Comparison of ENCODE assay signal across 23 cellular contexts in genomic region chr21:42201615-42202161, GRCh38. TPM values are rescaled to one million over a fixed set of nuclear protein-coding genes. Genes with fewer than 3 reads are reported as not detected.
A peak's percentile ranks its signal among the peaks of the same experiment; 100 is the strongest.
DNase-seq lines count a peak whose midpoint lies in the region; ATAC-seq, FAIRE-seq and TF ChIP-seq lines count a peak whose summit lies in the region.
"Had no signal": no experiment of that assay in that cellular context is flagged by ENCODE, and none has a peak within 500 bp of the region (broad histone marks: within the 10 kb centered on the region; RNA-seq: fewer than 3 reads in every experiment).

No MANE protein-coding gene starts in this region.

- dilution Hi-C loops in keratinocyte (cut with MboI; ENCODE audit: extremely low pct_ligation_motif_present, low sequenced_read_pairs), result no loop called here

- peak overlapping the region; percentile 9 for H3K4me2 ChIP-seq in keratinocyte (ENCODE audit: control insufficient read depth, extremely low read depth, insufficient read depth, low read depth, low read length)

- intact Hi-C loops in CD4-positive, alpha-beta T cell (cut with DNase I, micrococcal nuclease), result loop anchor here in 1 of 2 experiments (1.0 kb wide), 1 partner anchor 57 kb away; no protein-coding TSS in a partner anchor

- H4K20me1 ChIP-seq in keratinocyte (ENCODE audit: control insufficient read depth, extremely low read depth, insufficient read depth, low read length), result no peaks in the 10 kb centered on the region

- H3K36me3 Mint-ChIP-seq in CD4-positive, alpha-beta T cell (ENCODE audit: low read depth), result no peaks in the 10 kb centered on the region
- H3K36me3 Mint-ChIP-seq in T-helper 17 cell (ENCODE audit: low read depth), result no peaks in the 10 kb centered on the region
- no peaks in the 10 kb centered on the region for H3K36me3 Mint-ChIP-seq in activated T-helper 17 cell treated with anti-CD3 and anti-CD28 coated beads, Interleukin-2, amount 50 U/mL, for 72 hours (ENCODE audit: low read depth)

- ATAC-seq in CD4-positive, alpha-beta T cell (ENCODE audit: poor library complexity), result no peak
- ATAC-seq in T-helper 17 cell, result no peak
- ATAC-seq in activated T-helper 17 cell treated with anti-CD3 and anti-CD28 coated beads, Interleukin-2, amount 50 U/mL, for 72 hours (replicated peaks), result no peak
- ATAC-seq: sciatic nerve, SK-N-SH treated with all-trans-retinoic acid at 6 μM for 48 hours had no signal

- H3K9me3 ChIP-seq in CD4-positive, alpha-beta T cell (ENCODE audit: control insufficient read depth, low read length), result no peaks in the 10 kb centered on the region
- H3K9me3 ChIP-seq in T-helper 17 cell (ENCODE audit: control insufficient read depth, low read length, poor library complexity, severe bottlenecking) (no peaks in the 10 kb centered on the region), keratinocyte (ENCODE audit: control insufficient read depth, low read depth, low read length) (no peaks in the 10 kb centered on the region)

- no peaks in the 10 kb centered on the region for H3K27me3 ChIP-seq in CD4-positive, alpha-beta T cell (ENCODE audit: control insufficient read depth, insufficient read depth, low read length)
- H3K27me3 ChIP-seq in keratinocyte (ENCODE audit: control insufficient read depth, extremely low read depth, insufficient read depth, low read length), result no peaks in the 10 kb centered on the region
- H3K27me3 ChIP-seq: brain microvascular endothelial cell had no signal

- no peaks in the 10 kb centered on the region for H3K9me3 Mint-ChIP-seq in CD4-positive, alpha-beta T cell
- H3K9me3 Mint-ChIP-seq in activated T-helper 17 cell treated with anti-CD3 and anti-CD28 coated beads, Interleukin-2, amount 50 U/mL, for 72 hours, result no peaks in the 10 kb centered on the region
- H3K9me3 Mint-ChIP-seq: activated CD4-positive, alpha-beta T cell treated with anti-CD3 and anti-CD28 coated beads, Interleukin-2, amount 10 ng/mL, durations not matched to agents 24 days and 14 days; T-helper 2 cell treated with Interferon-gamma antibody and Interleukin-4, amounts not matched to agents 5 μg/mL and 100 μg/mL, for 36 hours had no signal

- peaks cover 60% of the 10 kb centered on the region for H3K4me1 Mint-ChIP-seq in CD4-positive, alpha-beta T cell (ENCODE audit: low read depth)
- peaks cover 24% of the 10 kb centered on the region for H3K4me1 Mint-ChIP-seq in T-helper 17 cell
- H3K4me1 Mint-ChIP-seq in activated T-helper 17 cell treated with anti-CD3 and anti-CD28 coated beads, Interleukin-2, amount 50 U/mL, for 72 hours, result peaks cover 12% of the 10 kb centered on the region

- H3K9ac ChIP-seq in keratinocyte (ENCODE audit: control insufficient read depth, extremely low read depth, insufficient read depth, low read length), result no peak overlapping the region
- H3K9ac ChIP-seq: GM23248 had no signal

- H3K9me1 ChIP-seq in keratinocyte (ENCODE audit: control insufficient read depth, extremely low read depth, insufficient read depth, low read length), result no peaks in the 10 kb centered on the region

- H3K36me3 ChIP-seq in keratinocyte (ENCODE audit: control insufficient read depth in 2 of 2, extremely low read depth in 1 of 2, insufficient read depth in 2 of 2, low read length in 2 of 2), result no peaks in the 10 kb centered on the region
- H3K36me3 ChIP-seq: brain microvascular endothelial cell had no signal

- no peak for TF ChIP-seq CTCF in CD4-positive, alpha-beta T cell (IDR thresholded peaks at IDR 0.05)
- no peak for TF ChIP-seq CTCF in keratinocyte (optimal IDR thresholded peaks at IDR 0.05 in 1 of 3, IDR thresholded peaks at IDR 0.05 in 1 of 3, conservative IDR thresholded peaks at IDR 0.05 in 1 of 3; ENCODE audit: extremely low read depth in 1 of 3, insufficient read depth in 2 of 3, low read length in 3 of 3)

- no peak overlapping the region for H3K27ac ChIP-seq in CD4-positive, alpha-beta T cell (ENCODE audit: low read depth, low read length)
- H3K27ac ChIP-seq in keratinocyte (ENCODE audit: control insufficient read depth, insufficient read depth, low read length), result no peak overlapping the region
- H3K27ac ChIP-seq: brain microvascular endothelial cell, GM23248, VCaP had no signal

- no peaks in the 10 kb centered on the region for H3K79me2 ChIP-seq in keratinocyte (ENCODE audit: control insufficient read depth, insufficient read depth, low read length)

- H3K27me3 Mint-ChIP-seq in CD4-positive, alpha-beta T cell, result no peaks in the 10 kb centered on the region
- no peaks in the 10 kb centered on the region for H3K27me3 Mint-ChIP-seq in T-helper 17 cell
- H3K27me3 Mint-ChIP-seq in activated T-helper 17 cell treated with anti-CD3 and anti-CD28 coated beads, Interleukin-2, amount 50 U/mL, for 72 hours, result no peaks in the 10 kb centered on the region

- no peak overlapping the region for H3K4me3 ChIP-seq in keratinocyte (ENCODE audit: control insufficient read depth in 2 of 3, extremely low read depth in 1 of 3, insufficient read depth in 2 of 3, low read depth in 1 of 3, low read length in 3 of 3)
- H3K4me3 ChIP-seq: GM23248 had no signal

- H2AFZ ChIP-seq in keratinocyte (ENCODE audit: control insufficient read depth, low read length), result no peak overlapping the region
- H2AFZ ChIP-seq: GM23248 had no signal

- peak; percentile 63 for FAIRE-seq in keratinocyte (lab: Jason Lieb, UNC)

- DNase-seq in AG20443 (ENCODE audit: low spot score), result peak; percentile 4
- DNase-seq in CD4-positive, alpha-beta T cell, result no peak
- no peak for DNase-seq in T-helper 17 cell
- DNase-seq in keratinocyte (ENCODE audit: low read depth, low spot score), result no peak
- DNase-seq in NOMO-1 treated with dmso at 0.1 percent for 144 hours (lab: John Stamatoyannopoulos, UW; ENCODE audit: unreplicated experiment), result no peak
- DNase-seq in NCI-H2171 (lab: John Stamatoyannopoulos, UW), result no peak
- DNase-seq: activated CD4-positive, alpha-beta T cell treated with anti-CD3 and anti-CD28 coated beads, Interleukin-2, amount 10 ng/mL, durations not matched to agents 24 days and 14 days; activated effector memory CD4-positive, alpha-beta T cell treated with Interleukin-2 at 50 U/mL for 16 hours; brain microvascular endothelial cell; DMS79; GM23248; KG1; MV-4-11; NCI-H1694; NCI-H526 treated with DMSO at 0.1 percent for 48 hours; nephron progenitor cell; stimulated activated CD4-positive, alpha-beta T cell treated with anti-CD3 and anti-CD28 coated beads, Interleukin-4, amount 100 ng/mL, for 4 hours had no signal

- H3K4me3 Mint-ChIP-seq in CD4-positive, alpha-beta T cell, result no peak overlapping the region
- no peak overlapping the region for H3K4me3 Mint-ChIP-seq in T-helper 17 cell
- H3K4me3 Mint-ChIP-seq in activated T-helper 17 cell treated with anti-CD3 and anti-CD28 coated beads, Interleukin-2, amount 50 U/mL, for 72 hours, result no peak overlapping the region
- H3K4me3 Mint-ChIP-seq: activated CD4-positive, alpha-beta T cell treated with anti-CD3 and anti-CD28 coated beads, Interleukin-2, amount 10 ng/mL, durations not matched to agents 24 days and 14 days; nephron progenitor cell; T-helper 2 cell treated with Interferon-gamma antibody and Interleukin-4, amounts not matched to agents 5 μg/mL and 100 μg/mL, for 36 hours had no signal

- H3K4me1 ChIP-seq in keratinocyte (ENCODE audit: control insufficient read depth, extremely low read depth, insufficient read depth, low read length), result peaks cover 36% of the 10 kb centered on the region

- POLR2A ChIA-PET in CD4-positive, alpha-beta T cell (lab: Charles Lee), result interaction anchor here (0.9 to 1.4 kb wide), 4 partner anchors 12 to 57 kb away, joined by 3 to 4 read pairs (median 4); no protein-coding TSS in a partner anchor

- CTCF ChIA-PET in CD4-positive, alpha-beta T cell (lab: Charles Lee), result interaction anchor here (1.6 to 1.8 kb wide), 2 partner anchors 38 to 57 kb away, joined by 7 to 8 read pairs; no protein-coding TSS in a partner anchor

- H3K27ac Mint-ChIP-seq in CD4-positive, alpha-beta T cell, result peak overlapping the region; percentile 94
- peak overlapping the region; percentile 39 for H3K27ac Mint-ChIP-seq in T-helper 17 cell
- H3K27ac Mint-ChIP-seq in activated T-helper 17 cell treated with anti-CD3 and anti-CD28 coated beads, Interleukin-2, amount 50 U/mL, for 72 hours, result no peak overlapping the region
- H3K27ac Mint-ChIP-seq: activated CD4-positive, alpha-beta T cell treated with anti-CD3 and anti-CD28 coated beads, Interleukin-2, amount 10 ng/mL, durations not matched to agents 24 days and 14 days; T-helper 2 cell treated with Interferon-gamma antibody and Interleukin-4, amounts not matched to agents 5 μg/mL and 100 μg/mL, for 36 hours had no signal

RNA-seq across cellular contexts. Expression of gene ABCG1, which starts 17.3 kb away (rescaled TPM):
- 100 to 1,000 TPM; 109 to 116 TPM for total RNA-seq in CD4-positive, alpha-beta T cell
- 10 to 100 TPM; 43.4 to 75.0 TPM for total RNA-seq in T-helper 17 cell
- 3.3 to 3.6 TPM (median 3.5 TPM) in 3 replicates for polyA plus RNA-seq in keratinocyte
- 32.8 TPM for polyA plus RNA-seq in keratinocyte (2011; ENCODE audit: low read depth)
- 3.0 and 3.2 TPM in 2 replicates for polyA plus RNA-seq in keratinocyte (2011; cell fraction: cytosol; rRNA removed)
- 12.1 and 13.2 TPM in 2 replicates for polyA plus RNA-seq in keratinocyte (2011; cell fraction: nucleus; rRNA removed)
- 2.9 and 41.9 TPM in 2 replicates for polyA plus RNA-seq in keratinocyte (2012; ENCODE audit: low replicate concordance)
- 4.9 to 6.8 TPM (median 6.3 TPM) in 3 replicates for polyA minus RNA-seq in keratinocyte
- polyA minus RNA-seq in keratinocyte (2011; cell fraction: cytosol; rRNA and poly(A)+ RNA removed), result 4.2 TPM
- 13.3 and 14.7 TPM in 2 replicates for polyA minus RNA-seq in keratinocyte (2011; cell fraction: nucleus; rRNA and poly(A)+ RNA removed)
- total RNA-seq in activated T-helper 17 cell treated with anti-CD3 and anti-CD28 coated beads, Interleukin-2, amount 50 U/mL, for 72 hours, result 1 to 10 TPM; 3.1 to 8.2 TPM
- total RNA-seq: GM23248, HT1080 had no signal

Comparison
In these comparisons a context has a peak if more than half of its experiments do, and no peak if none do; other contexts are left out.
1. RNA of gene ABCG1, which starts 17.3 kb away (total RNA-seq): 109 to 116 TPM in CD4-positive, alpha-beta T cell and 43.4 to 75.0 TPM in T-helper 17 cell; 3.1 to 8.2 TPM in activated T-helper 17 cell treated with anti-CD3 and anti-CD28 coated beads, Interleukin-2, amount 50 U/mL, for 72 hours; every median in the first group is over 4 times any median in the second.